Comparison of ENCODE assay signal across 9 cellular contexts in genomic region chr6:105981002-105981887, GRCh38.
A peak's percentile ranks its signal among the peaks of the same experiment; 100 is the strongest.
DNase-seq lines count a peak whose midpoint lies in the region; ATAC-seq and TF ChIP-seq lines count a peak whose summit lies in the region.
"Had no signal": no experiment of that assay in that cellular context is flagged by ENCODE, and none has a peak within 500 bp of the region (broad histone marks: within the 10 kb centered on the region; RNA-seq: fewer than 3 reads in every experiment).

No MANE protein-coding gene starts in this region.

- H3K27ac ChIP-seq in upper lobe of left lung (peak overlapping the region in 1 of 4 donors; percentile 5), uterus (no peak overlapping the region)

- no peak for TF ChIP-seq CTCF in astrocyte of the cerebellum (IDR thresholded peaks at IDR 0.05; ENCODE audit: low read depth, low read length, missing control alignments)
- no peak for TF ChIP-seq CTCF in mesothelial cell of epicardium (IDR thresholded peaks at IDR 0.05; ENCODE audit: unreplicated experiment)
- no peak for TF ChIP-seq CTCF in upper lobe of left lung (IDR thresholded peaks at IDR 0.05)
- TF ChIP-seq CTCF in uterus (IDR thresholded peaks at IDR 0.05) = no peak

- TF ChIP-seq POLR2A in upper lobe of left lung (IDR thresholded peaks at IDR 0.05) (no peak), uterus (IDR thresholded peaks at IDR 0.05) (no peak)

- no peaks in the 10 kb centered on the region for H3K36me3 Mint-ChIP-seq in mesothelial cell of epicardium

- peak in 1 of 2 donors; percentile 56 for ATAC-seq in upper lobe of left lung (ENCODE audit: low FRiP score in 2 of 2)
- no peak for ATAC-seq in HG02981 (IDR thresholded peaks at IDR 0.05; ENCODE audit: unreplicated experiment)

- intact Hi-C loops in uterus (cut with DNase I; ENCODE audit: low total_unique reads) = no loop called here

- peak overlapping the region; percentile 38 for H3K4me3 ChIP-seq in astrocyte of the cerebellum (ENCODE audit: low read depth, low read length)
- peak overlapping the region in 3 of 4 donors; percentile 32 to 41 (median 38) for H3K4me3 ChIP-seq in upper lobe of left lung
- peak overlapping the region in 1 of 2 donors; percentile 15 for H3K4me3 ChIP-seq in uterus

- in situ Hi-C loops in astrocyte of the cerebellum (cut with HindIII; ENCODE audit: low sequenced_read_pairs) = no loop called here

- H3K4me1 Mint-ChIP-seq in mesothelial cell of epicardium = peaks cover 8% of the 10 kb centered on the region

- WGBS in upper lobe of left lung, 2 donors = 15 to 18% methylated on average over 21 to 62 of the region's 62 CpGs

- H3K27ac Mint-ChIP-seq in mesothelial cell of epicardium = no peak overlapping the region

- peak; percentile 26 for DNase-seq in stimulated activated CD4-positive, alpha-beta T cell treated with anti-CD3 and anti-CD28 coated beads, Interleukin-12 subunit alpha, Interleukin-12 subunit beta, amount 100 ng/mL, for 4 hours
- no peak for DNase-seq in stimulated activated CD4-positive, alpha-beta T cell treated with anti-CD3 and anti-CD28 coated beads, Interleukin-2, amount 100 ng/mL, for 48 hours
- no peak for DNase-seq in astrocyte of the cerebellum (ENCODE audit: low read depth)
- peak in 1 of 2 experiments; percentile 44 for DNase-seq in mesothelial cell of epicardium (ENCODE audit: low spot score in 2 of 2, unreplicated experiment in 2 of 2)
- peak in 1 of 2 donors; percentile 88 for DNase-seq in upper lobe of left lung
- no peak for DNase-seq in NCI-H1436 (lab: John Stamatoyannopoulos, UW)
- no peak for DNase-seq in uterus

- H3K9me3 ChIP-seq in upper lobe of left lung (no peaks in the 10 kb centered on the region), uterus (no peaks in the 10 kb centered on the region)

- H3K4me3 Mint-ChIP-seq in mesothelial cell of epicardium = peak overlapping the region; percentile 50

- no peaks in the 10 kb centered on the region for H3K9me3 Mint-ChIP-seq in mesothelial cell of epicardium

- TF ChIP-seq EP300 in upper lobe of left lung (IDR thresholded peaks at IDR 0.05) = no peak

- H3K36me3 ChIP-seq in upper lobe of left lung (no peaks in the 10 kb centered on the region), uterus (no peaks in the 10 kb centered on the region)
- H3K36me3 ChIP-seq: BLaER1 treated with 17β-estradiol and CSF1 and Interleukin-3, amounts not matched to agents 10 nM and 100 nM had no signal

- H3K27me3 Mint-ChIP-seq in mesothelial cell of epicardium (ENCODE audit: low read depth) = peaks cover 84% of the 10 kb centered on the region

- H3K27me3 ChIP-seq in upper lobe of left lung (peaks cover 0 to 14% (median 8%) of the 10 kb centered on the region in 4 donors), uterus (no peaks in the 10 kb centered on the region)

- H3K4me1 ChIP-seq in upper lobe of left lung (peaks cover 10 to 21% (median 14%) of the 10 kb centered on the region in 4 donors), uterus (no peaks in the 10 kb centered on the region)
